Comparison of ENCODE assay signal across 8 cellular contexts in the genomic region with DNA sequence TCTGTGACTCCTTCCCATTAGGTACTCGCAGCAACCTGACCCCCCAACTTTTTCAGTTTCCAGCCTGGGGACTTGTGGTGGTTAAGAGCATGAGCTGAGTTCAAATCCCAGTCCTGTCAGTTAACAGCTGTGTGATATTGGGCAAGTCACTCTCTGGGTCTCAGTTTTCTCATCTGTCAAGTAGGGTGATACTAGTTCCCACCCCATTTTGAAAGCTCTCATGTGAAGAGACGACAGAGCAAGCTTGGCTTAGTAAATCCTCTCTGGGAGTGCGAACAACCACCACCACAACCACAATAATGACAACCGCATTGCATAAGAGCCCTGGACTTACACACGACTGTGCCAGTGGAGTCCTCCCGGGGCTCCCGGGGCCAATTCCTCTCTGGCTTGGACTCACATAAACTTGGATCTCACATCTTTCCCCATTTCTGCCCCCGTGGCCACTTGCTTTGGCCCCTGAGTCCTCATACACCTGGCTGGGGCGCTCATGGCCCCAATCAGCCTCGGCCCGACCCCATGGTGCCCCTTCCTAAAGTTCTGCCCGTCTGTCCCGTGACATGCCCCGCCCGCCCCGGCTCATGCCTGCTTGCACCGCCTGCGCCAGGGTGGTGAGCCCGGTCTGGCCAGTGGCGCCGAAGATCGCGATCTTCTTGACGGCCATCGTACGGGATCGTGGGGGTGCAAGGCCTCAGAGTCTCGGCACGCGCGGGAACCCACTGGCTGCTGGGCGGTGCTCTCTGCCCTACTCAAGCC. TPM values are rescaled to one million over a fixed set of nuclear protein-coding genes. Genes with fewer than 3 reads are reported as not detected.
DNase-seq lines count a peak whose midpoint lies in the region; ATAC-seq and TF ChIP-seq lines count a peak whose summit lies in the region.

Gene BLVRB, minus strand, starts transcription at position 721 of the 756 bp plus-strand sequence. Its CDS starts 57 bp downstream, at position 664.

- ATAC-seq in GM18873 (IDR thresholded peaks at IDR 0.05; ENCODE audit: low FRiP score, unreplicated experiment) (peak; percentile 18), HG03460 (IDR thresholded peaks at IDR 0.05; ENCODE audit: unreplicated experiment) (no peak)

- peak within 1 kb of the TSS; percentile 79 for H3K4me2 ChIP-seq in hepatocyte

- H3K27ac ChIP-seq in hepatocyte, result peak within 1 kb of the TSS; percentile 88
- peak within 1 kb of the TSS; percentile 88 to 96 (median 92) for H3K27ac ChIP-seq in sigmoid colon

- H3K9me2 ChIP-seq in hepatocyte (replicated peaks; ENCODE audit: insufficient read depth), result no peaks in the 10 kb centered on the region

- intact Hi-C loops in sigmoid colon (cut with DNase I), result loop anchor here (2.0 to 5.0 kb wide), 4 partner anchors 20 to 137 kb away; partner anchors contain the start of genes LTBP4 and SERTAD3

- H3K4me1 ChIP-seq in hepatocyte (ENCODE audit: insufficient read depth) (peaks cover 5% of the 10 kb centered on the region), sigmoid colon (peaks cover 0 to 46% (median 36%) of the 10 kb centered on the region in 4 donors)

- DNase-seq in AG08396 (ENCODE audit: low spot score) (peak; percentile 50), NOMO-1 (lab: John Stamatoyannopoulos, UW; ENCODE audit: unreplicated experiment in 2 of 2) (peak; percentile 86 to 90), amniotic epithelial cell (ENCODE audit: low read depth) (peak; percentile 90), hepatocyte (ENCODE audit: low spot score) (no peak), sigmoid colon (no peak), NCI-H1092 treated with DMSO at 0.1 percent for 48 hours (lab: John Stamatoyannopoulos, UW) (no peak)

- TF ChIP-seq CTCF in hepatocyte (IDR thresholded peaks at IDR 0.05; ENCODE audit: poor library complexity), result no peak
- TF ChIP-seq CTCF in sigmoid colon (IDR thresholded peaks at IDR 0.05), result no peak

- no peaks in the 10 kb centered on the region for H3K9me3 ChIP-seq in hepatocyte (ENCODE audit: low read depth)
- no peaks in the 10 kb centered on the region for H3K9me3 ChIP-seq in sigmoid colon

- H3K36me3 ChIP-seq in hepatocyte (replicated peaks; ENCODE audit: insufficient read depth, low read depth), result no peaks in the 10 kb centered on the region
- no peaks in the 10 kb centered on the region for H3K36me3 ChIP-seq in sigmoid colon

- H4K20me1 ChIP-seq in hepatocyte (ENCODE audit: insufficient read depth, poor library complexity, severe bottlenecking), result no peaks in the 10 kb centered on the region

- WGBS in hepatocyte (ENCODE audit: low lambda C conversion rate, missing lambda C conversion rate), result 9% methylated on average over 32 of the region's 32 CpGs
- 4 to 5% methylated on average over 32 of the region's 32 CpGs for WGBS in sigmoid colon, 2 donors

- peak; percentile 58 to 92 for TF ChIP-seq POLR2A in sigmoid colon (IDR thresholded peaks at IDR 0.05)

- peak within 1 kb of the TSS; percentile 34 for H2AFZ ChIP-seq in hepatocyte

- peaks cover 9% of the 10 kb centered on the region for H3K27me3 ChIP-seq in hepatocyte
- no peaks in the 10 kb centered on the region for H3K27me3 ChIP-seq in sigmoid colon

- H3K79me2 ChIP-seq in hepatocyte, result peaks cover 18% of the 10 kb centered on the region

- TF ChIP-seq EP300 in sigmoid colon (IDR thresholded peaks at IDR 0.05), result no peak

- H3K4me3 ChIP-seq in hepatocyte, result peak within 1 kb of the TSS; percentile 35
- H3K4me3 ChIP-seq in sigmoid colon, result peak within 1 kb of the TSS; percentile 59 to 87 (median 70)

RNA-seq across cellular contexts. Expression of gene BLVRB, which starts in this region (rescaled TPM):
- total RNA-seq in hepatocyte (114 and 116 TPM in 2 replicates), sigmoid colon (100 to 1,000 TPM; 115 to 232 (median 210) TPM)
- polyA plus RNA-seq in hepatocyte (146 and 157 TPM in 2 replicates), sigmoid colon (100 to 1,000 TPM; 139 to 224 (median 196) TPM)

Comparison
In these comparisons a context has a peak if more than half of its experiments do, and no peak if none do; other contexts are left out.
1. DNase-seq: peak in AG08396 (single experiment), NOMO-1 (2 of 2) and amniotic epithelial cell (single experiment); none in hepatocyte (single experiment), sigmoid colon (single experiment) and NCI-H1092 treated with DMSO at 0.1 percent for 48 hours (single experiment).